11 cellular contexts compared by ENCODE assay signal in the genomic region with DNA sequence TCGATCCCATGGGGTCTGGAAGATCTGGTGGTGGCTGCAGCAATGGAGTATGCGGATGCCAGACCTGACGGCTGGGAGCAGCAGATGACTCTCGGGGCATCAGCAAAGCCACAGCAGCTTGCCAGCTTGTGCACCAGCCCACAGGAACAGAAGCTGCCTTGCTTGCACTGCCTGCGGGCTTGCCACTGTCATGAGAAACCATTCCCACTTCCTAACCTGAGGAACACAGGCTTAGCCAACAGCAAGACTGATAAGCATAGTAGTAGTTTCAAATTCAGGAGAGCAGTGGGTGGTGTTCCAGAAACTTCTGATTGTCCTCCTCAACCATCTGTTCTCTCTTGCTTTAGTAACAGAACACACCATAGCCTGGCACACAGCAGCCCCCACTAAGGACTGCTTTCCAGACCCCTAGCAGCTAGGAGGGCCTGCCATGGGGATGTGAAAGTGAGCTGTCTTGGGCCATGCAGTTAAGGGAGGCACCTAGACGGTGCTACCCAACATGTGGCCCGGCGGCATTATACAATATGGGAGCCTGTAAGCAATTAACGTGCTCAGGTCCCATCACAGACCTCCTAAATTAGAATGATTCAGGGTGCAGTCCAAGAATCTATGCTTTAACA. TPM values are rescaled to one million over a fixed set of nuclear protein-coding genes. Genes with fewer than 3 reads are reported as not detected.
DNase-seq lines count a peak whose midpoint lies in the region; ATAC-seq lines count a peak whose summit lies in the region.
"Had no signal": no experiment of that assay in that cellular context is flagged by ENCODE, and none has a peak within 500 bp of the region (broad histone marks: within the 10 kb centered on the region; RNA-seq: fewer than 3 reads in every experiment).

No MANE protein-coding gene starts in this region.

- POLR2A ChIA-PET in activated CD4-positive, alpha-beta T cell treated with anti-CD3 and anti-CD28 coated beads, Interleukin-2, amount 10 ng/mL, durations not matched to agents 7 days and 5 days (lab: Charles Lee), result no interaction called here

- no peaks in the 10 kb centered on the region for H3K27me3 Mint-ChIP-seq in activated CD4-positive, alpha-beta T cell treated with anti-CD3 and anti-CD28 coated beads, Interleukin-2, amount 10 ng/mL, durations not matched to agents 7 days and 5 days
- H3K27me3 Mint-ChIP-seq in activated T-helper 17 cell treated with anti-CD3 and anti-CD28 coated beads, Interleukin-2, amount 50 U/mL, for 72 hours, result no peaks in the 10 kb centered on the region

- peaks cover 3% of the 10 kb centered on the region for H3K9me3 Mint-ChIP-seq in activated CD4-positive, alpha-beta T cell treated with anti-CD3 and anti-CD28 coated beads, Interleukin-2, amount 10 ng/mL, durations not matched to agents 7 days and 5 days
- peaks cover 3% of the 10 kb centered on the region for H3K9me3 Mint-ChIP-seq in activated T-helper 17 cell treated with anti-CD3 and anti-CD28 coated beads, Interleukin-2, amount 50 U/mL, for 72 hours

- peaks cover 42 to 90% (median 88%) of the 10 kb centered on the region in 5 donors for H3K4me1 ChIP-seq in subcutaneous abdominal adipose tissue (ENCODE audit: control insufficient read depth in 5 of 5, insufficient read depth in 5 of 5, low read length in 5 of 5)

- H3K9me3 ChIP-seq in subcutaneous abdominal adipose tissue (ENCODE audit: control insufficient read depth in 5 of 5, low read length in 5 of 5), result no peaks in the 10 kb centered on the region

- no peak overlapping the region for H3K9ac ChIP-seq in subcutaneous abdominal adipose tissue (ENCODE audit: low read length in 5 of 5)

- ATAC-seq in activated T-helper 17 cell treated with anti-CD3 and anti-CD28 coated beads, Interleukin-2, amount 50 U/mL, for 72 hours (replicated peaks), result no peak
- ATAC-seq in HG03565 (IDR thresholded peaks at IDR 0.05; ENCODE audit: unreplicated experiment) (no peak), esophagus mucosa (no peak)

- H3K4me3 ChIP-seq in subcutaneous abdominal adipose tissue (ENCODE audit: low read depth in 1 of 5, low read length in 5 of 5), result no peak overlapping the region

- peaks cover 74% of the 10 kb centered on the region for H3K4me1 Mint-ChIP-seq in activated CD4-positive, alpha-beta T cell treated with anti-CD3 and anti-CD28 coated beads, Interleukin-2, amount 10 ng/mL, durations not matched to agents 7 days and 5 days
- peaks cover 53% of the 10 kb centered on the region for H3K4me1 Mint-ChIP-seq in activated T-helper 17 cell treated with anti-CD3 and anti-CD28 coated beads, Interleukin-2, amount 50 U/mL, for 72 hours

- H3K27ac ChIP-seq in subcutaneous abdominal adipose tissue (ENCODE audit: low read depth, low read length), result peak overlapping the region; percentile 93

- H3K27me3 ChIP-seq in subcutaneous abdominal adipose tissue (ENCODE audit: control insufficient read depth in 5 of 5, insufficient read depth in 4 of 5, low read length in 5 of 5), result no peaks in the 10 kb centered on the region

- H3K36me3 Mint-ChIP-seq in activated CD4-positive, alpha-beta T cell treated with anti-CD3 and anti-CD28 coated beads, Interleukin-2, amount 10 ng/mL, durations not matched to agents 7 days and 5 days (ENCODE audit: low read depth), result peaks cover 45% of the 10 kb centered on the region
- peaks cover 58% of the 10 kb centered on the region for H3K36me3 Mint-ChIP-seq in activated T-helper 17 cell treated with anti-CD3 and anti-CD28 coated beads, Interleukin-2, amount 50 U/mL, for 72 hours (ENCODE audit: low read depth)

- CTCF ChIA-PET in activated CD4-positive, alpha-beta T cell treated with anti-CD3 and anti-CD28 coated beads, Interleukin-2, amount 10 ng/mL, durations not matched to agents 7 days and 5 days (lab: Charles Lee), result no interaction called here

- peaks cover 0 to 16% (median 3%) of the 10 kb centered on the region in 5 donors for H3K36me3 ChIP-seq in subcutaneous abdominal adipose tissue (ENCODE audit: control insufficient read depth in 5 of 5, insufficient read depth in 5 of 5, low read length in 5 of 5)

- no peak overlapping the region for H3K4me3 Mint-ChIP-seq in activated CD4-positive, alpha-beta T cell treated with anti-CD3 and anti-CD28 coated beads, Interleukin-2, amount 10 ng/mL, durations not matched to agents 7 days and 5 days
- H3K4me3 Mint-ChIP-seq in activated T-helper 17 cell treated with anti-CD3 and anti-CD28 coated beads, Interleukin-2, amount 50 U/mL, for 72 hours, result peak overlapping the region; percentile 78

- H3K27ac Mint-ChIP-seq in activated CD4-positive, alpha-beta T cell treated with anti-CD3 and anti-CD28 coated beads, Interleukin-2, amount 10 ng/mL, durations not matched to agents 7 days and 5 days, result peak overlapping the region; percentile 82
- peak overlapping the region; percentile 10 for H3K27ac Mint-ChIP-seq in activated T-helper 17 cell treated with anti-CD3 and anti-CD28 coated beads, Interleukin-2, amount 50 U/mL, for 72 hours

- DNase-seq in activated CD4-positive, alpha-beta T cell treated with anti-CD3 and anti-CD28 coated beads, Interleukin-2, amount 10 ng/mL, durations not matched to agents 7 days and 5 days, result no peak
- no peak for DNase-seq in activated CD4-positive, alpha-beta T cell treated with anti-CD3 and anti-CD28 coated beads for 48 hours
- DNase-seq in kidney tubule cell (ENCODE audit: low spot score) (peak; percentile 27), NCI-H1048 (lab: John Stamatoyannopoulos, UW) (no peak)
- DNase-seq: activated CD4-positive, alpha-beta T cell treated with anti-CD3 and anti-CD28 coated beads for 4 hours; effector memory CD4-positive, alpha-beta T cell; NCI-H774 had no signal

RNA-seq across cellular contexts. Expression of a gene that starts 7.3 kb away (rescaled TPM):
- total RNA-seq in activated CD4-positive, alpha-beta T cell treated with anti-CD3 and anti-CD28 coated beads, Interleukin-2, amount 10 ng/mL, durations not matched to agents 7 days and 5 days, result 100 to 1,000 TPM; 280 to 326 TPM
- total RNA-seq in activated T-helper 17 cell treated with anti-CD3 and anti-CD28 coated beads, Interleukin-2, amount 50 U/mL, for 72 hours, result 100 to 1,000 TPM; 184 to 275 TPM
- total RNA-seq in esophagus mucosa, result 261 TPM
